In the genomic region with DNA sequence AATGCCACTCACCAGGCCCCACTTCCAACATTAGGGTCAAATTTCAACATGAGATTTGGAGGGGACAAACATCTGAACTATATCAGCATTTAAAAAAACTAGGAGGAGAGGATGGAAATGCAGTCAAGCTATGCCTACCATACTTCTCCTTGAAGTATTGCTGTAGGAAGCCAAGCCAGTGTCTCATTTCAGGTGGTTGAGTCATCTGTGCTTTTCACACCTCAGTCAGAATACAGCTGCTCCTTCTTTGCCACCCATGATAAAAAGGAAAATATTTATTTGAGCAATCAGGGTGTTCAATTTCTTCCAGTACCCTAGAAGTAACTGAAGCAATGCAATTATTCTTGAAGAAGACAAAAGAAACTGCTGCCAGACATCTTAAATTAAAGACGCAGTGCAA, we compare ENCODE assay signal across 17 cellular contexts. TPM values are rescaled to one million over a fixed set of nuclear protein-coding genes. Genes with fewer than 3 reads are reported as not detected.
DNase-seq lines count a peak whose midpoint lies in the region; ATAC-seq and TF ChIP-seq lines count a peak whose summit lies in the region.
"Had no signal": no experiment of that assay in that cellular context is flagged by ENCODE, and none has a peak within 500 bp of the region (broad histone marks: within the 10 kb centered on the region; RNA-seq: fewer than 3 reads in every experiment).

No MANE protein-coding gene starts in this region.

- H2BK15ac ChIP-seq in mesendoderm (replicated peaks; ENCODE audit: low read depth): no peak overlapping the region

- 0 out of 3 replicates have a peak, but pooled peaks have one; percentile 27 for ATAC-seq in RWPE2 (ENCODE audit: low read depth)
- ATAC-seq in GM19395 (IDR thresholded peaks at IDR 0.05; ENCODE audit: unreplicated experiment): no peak
- ATAC-seq in GM18505 (IDR thresholded peaks at IDR 0.05; ENCODE audit: unreplicated experiment): no peak
- ATAC-seq: HepG2 had no signal

- H3K4ac ChIP-seq in mesendoderm (ENCODE audit: low read depth, low read length): no peak overlapping the region

- H3K36me3 ChIP-seq in breast epithelium (no peaks in the 10 kb centered on the region), RWPE2 (ENCODE audit: low read depth) (no peaks in the 10 kb centered on the region), mesendoderm (ENCODE audit: control insufficient read depth, insufficient read depth, low read length) (no peaks in the 10 kb centered on the region)
- H3K36me3 ChIP-seq: BLaER1, HAP-1 had no signal

- CTCF ChIA-PET in MCF 10A (lab: Yijun Ruan, JAX): interaction anchor here (2.6 kb wide), 1 partner anchor 18 kb away, joined by 13 read pairs; no protein-coding TSS in a partner anchor

- no peaks in the 10 kb centered on the region for H3K4me1 ChIP-seq in breast epithelium
- H3K4me1 ChIP-seq in RWPE2 (ENCODE audit: insufficient read depth, poor library complexity, severe bottlenecking): no peaks in the 10 kb centered on the region
- H3K4me1 ChIP-seq in mesendoderm (ENCODE audit: control insufficient read depth, low read depth, low read length): peaks cover 3% of the 10 kb centered on the region
- H3K4me1 ChIP-seq: BLaER1, HAP-1 had no signal

- H3K18ac ChIP-seq in mesendoderm (ENCODE audit: low read length): peak overlapping the region; percentile 56

- no peak for TF ChIP-seq CTCF in MCF 10A (IDR thresholded peaks at IDR 0.05; ENCODE audit: unreplicated experiment)
- TF ChIP-seq CTCF in breast epithelium (IDR thresholded peaks at IDR 0.05): no peak
- TF ChIP-seq CTCF in RWPE2 (IDR thresholded peaks at IDR 0.05; ENCODE audit: poor library complexity, severe bottlenecking): no peak

- H3K4me3 ChIP-seq in breast epithelium (no peak overlapping the region), RWPE2 (ENCODE audit: severe bottlenecking) (no peak overlapping the region), mesendoderm (ENCODE audit: low read length) (no peak overlapping the region)
- H3K4me3 ChIP-seq: BLaER1, HAP-1 had no signal

- H4K8ac ChIP-seq in mesendoderm (ENCODE audit: low read depth, low read length): no peak overlapping the region

- no peak for TF ChIP-seq POLR2A in breast epithelium (IDR thresholded peaks at IDR 0.05)
- no peak for TF ChIP-seq POLR2A in GM18505 (IDR thresholded peaks at IDR 0.05; ENCODE audit: borderline replicate concordance, extremely low read depth, insufficient read depth, insufficient read length)

- no peak overlapping the region for H3K56ac ChIP-seq in mesendoderm (ENCODE audit: low read length)

- no peak overlapping the region for H3K4me2 ChIP-seq in mesendoderm (ENCODE audit: low read length)
- H3K4me2 ChIP-seq: BLaER1 had no signal

- no peak overlapping the region for H2AK5ac ChIP-seq in mesendoderm (ENCODE audit: low read length)

- no peaks in the 10 kb centered on the region for H3K79me2 ChIP-seq in mesendoderm (ENCODE audit: control insufficient read depth, insufficient read depth, low read length)

- H3K9me3 Mint-ChIP-seq in MCF 10A (ENCODE audit: unreplicated experiment): no peaks in the 10 kb centered on the region
- H3K9me3 Mint-ChIP-seq: CD8-positive, alpha-beta memory T cell; IgD-negative memory B cell had no signal

- no peak overlapping the region for H4K5ac ChIP-seq in mesendoderm (ENCODE audit: low read length)

- no peaks in the 10 kb centered on the region for H3K27me3 Mint-ChIP-seq in MCF 10A (ENCODE audit: insufficient read depth, unreplicated experiment)

- H3K4me1 Mint-ChIP-seq in MCF 10A (ENCODE audit: insufficient read depth, unreplicated experiment): no peaks in the 10 kb centered on the region
- H3K4me1 Mint-ChIP-seq: CD14-positive monocyte; CD8-positive, alpha-beta memory T cell; IgD-negative memory B cell had no signal

- POLR2A ChIA-PET in MCF 10A (lab: Yijun Ruan, JAX): interaction anchor here (0.9 kb wide), 1 partner anchor 78 kb away, joined by 3 read pairs; no protein-coding TSS in a partner anchor

- no peak overlapping the region for H2BK5ac ChIP-seq in mesendoderm (ENCODE audit: low read length)

- H3K27ac ChIP-seq in breast epithelium: no peak overlapping the region
- no peak overlapping the region for H3K27ac ChIP-seq in RWPE2 (ENCODE audit: poor library complexity, severe bottlenecking)
- H3K27ac ChIP-seq in mesendoderm (ENCODE audit: low read depth, low read length): no peak overlapping the region
- H3K27ac ChIP-seq: BLaER1 had no signal

- intact Hi-C loops in MCF 10A (cut with micrococcal nuclease): no loop called here
- intact Hi-C loops in breast epithelium (cut with DNase I; ENCODE audit: low total_unique reads): loop anchor here (5.0 kb wide), 1 partner anchor 1533 kb away; no protein-coding TSS in a partner anchor

- no peak overlapping the region for H2BK120ac ChIP-seq in mesendoderm (ENCODE audit: low read depth, low read length)

- no peak overlapping the region for H3K23ac ChIP-seq in mesendoderm (ENCODE audit: low read length)

- no peaks in the 10 kb centered on the region for H3K36me3 Mint-ChIP-seq in MCF 10A (ENCODE audit: insufficient read depth, unreplicated experiment)
- H3K36me3 Mint-ChIP-seq: CD14-positive monocyte; CD8-positive, alpha-beta memory T cell; IgD-negative memory B cell had no signal

- WGBS in mesendoderm (ENCODE audit: extremely low coverage, insufficient coverage, low lambda C conversion rate): no CpG with 5 or more reads among the region's 1 CpG

- no peak overlapping the region for H3K9ac ChIP-seq in mesendoderm (ENCODE audit: low read length)
- H3K9ac ChIP-seq: BLaER1 had no signal

- H3K27me3 ChIP-seq in breast epithelium (no peaks in the 10 kb centered on the region), RWPE2 (ENCODE audit: insufficient read depth, poor library complexity, severe bottlenecking) (no peaks in the 10 kb centered on the region), mesendoderm (ENCODE audit: insufficient read depth, low read length, poor library complexity) (no peaks in the 10 kb centered on the region)
- H3K27me3 ChIP-seq: BLaER1 had no signal

- no peak overlapping the region for H3K27ac Mint-ChIP-seq in MCF 10A (ENCODE audit: low read depth, unreplicated experiment)
- H3K27ac Mint-ChIP-seq: CD14-positive monocyte, IgD-negative memory B cell had no signal

- BruUV-seq in MCF 10A (replicated peaks; lab: Mats Ljungman, UMichigan): no TSS peak

- H3K9me3 ChIP-seq in breast epithelium (no peaks in the 10 kb centered on the region), RWPE2 (ENCODE audit: severe bottlenecking) (no peaks in the 10 kb centered on the region)
- H3K9me3 ChIP-seq: BLaER1, HAP-1 had no signal

- no peak overlapping the region for H3K4me3 Mint-ChIP-seq in MCF 10A (ENCODE audit: unreplicated experiment)
- H3K4me3 Mint-ChIP-seq: CD14-positive monocyte; CD8-positive, alpha-beta memory T cell; IgD-negative memory B cell had no signal

- DNase-seq in MCF 10A (ENCODE audit: unreplicated experiment): peak; percentile 8
- DNase-seq in breast epithelium (ENCODE audit: low spot score in 2 of 2): no peak
- peak; percentile 4 for DNase-seq in LHCN-M2 (ENCODE audit: low read depth)
- no peak for DNase-seq in RWPE2 (ENCODE audit: low spot score)
- DNase-seq in mesendoderm: peak; percentile 32
- no peak for DNase-seq in DMS 273 treated with DMSO at 0.1 percent for 48 hours (lab: John Stamatoyannopoulos, UW)
- DNase-seq: 8988T; CD8-positive, alpha-beta memory T cell; COR-L47; KBM-7 had no signal

- no peaks in the 10 kb centered on the region for H3K79me1 ChIP-seq in mesendoderm (ENCODE audit: low read length)

RNA-seq across cellular contexts. Expression of gene EEF1E1, which starts 47.0 kb away (rescaled TPM):
- total RNA-seq in MCF 10A (2022) (52.1 and 56.7 TPM in 2 replicates), breast epithelium (10 to 100 TPM; 18.9 to 48.5 (median 39.1) TPM), LHCN-M2 (2014; rRNA removed) (41.2 and 45.9 TPM in 2 replicates)
- polyA plus RNA-seq in LHCN-M2 (2012): 31.4 TPM
- 137 TPM for polyA plus RNA-seq in mesendoderm (2013, experiment 1 of 2)
- polyA plus RNA-seq in mesendoderm (2013, experiment 2 of 2): 150 TPM

Comparison
In these comparisons a context has a peak if more than half of its experiments do, and no peak if none do; other contexts are left out.
1. DNase-seq: peak in MCF 10A (single experiment), LHCN-M2 (single experiment) and mesendoderm (single experiment); none in breast epithelium (0 of 2), RWPE2 (single experiment) and DMS 273 treated with DMSO at 0.1 percent for 48 hours (single experiment).